21 cellular contexts compared by ENCODE assay signal in genomic region chr7:143247372-143247771, GRCh38. TPM values are rescaled to one million over a fixed set of nuclear protein-coding genes. Genes with fewer than 3 reads are reported as not detected.
DNase-seq lines count a peak whose midpoint lies in the region; ATAC-seq lines count a peak whose summit lies in the region.
"Had no signal": no experiment of that assay in that cellular context is flagged by ENCODE, and none has a peak within 500 bp of the region (broad histone marks: within the 10 kb centered on the region; RNA-seq: fewer than 3 reads in every experiment).

No MANE protein-coding gene starts in this region.

- H3K27ac Mint-ChIP-seq in T-helper 2 cell treated with Interferon-gamma antibody and Interleukin-4, amounts not matched to agents 5 μg/mL and 100 μg/mL, for 36 hours = peak overlapping the region; percentile 60
- peak overlapping the region; percentile 80 for H3K27ac Mint-ChIP-seq in activated naive CD8-positive, alpha-beta T cell
- H3K27ac Mint-ChIP-seq in activated naive CD8-positive, alpha-beta T cell treated with anti-CD3 and anti-CD28 coated beads for 36 hours = no peak overlapping the region
- peak overlapping the region; percentile 54 for H3K27ac Mint-ChIP-seq in dendritic cell treated with granulocyte-macrophage colony-stimulating factor and Interleukin-4, amounts not matched to agents 40 ng/mL and 50 ng/mL, for 4 days

- H3K27me3 Mint-ChIP-seq in T-helper 2 cell treated with Interferon-gamma antibody and Interleukin-4, amounts not matched to agents 5 μg/mL and 100 μg/mL, for 36 hours (ENCODE audit: low read depth) = no peaks in the 10 kb centered on the region
- H3K27me3 Mint-ChIP-seq in activated naive CD8-positive, alpha-beta T cell = no peaks in the 10 kb centered on the region
- no peaks in the 10 kb centered on the region for H3K27me3 Mint-ChIP-seq in activated naive CD8-positive, alpha-beta T cell treated with anti-CD3 and anti-CD28 coated beads for 36 hours
- H3K27me3 Mint-ChIP-seq in dendritic cell treated with granulocyte-macrophage colony-stimulating factor and Interleukin-4, amounts not matched to agents 40 ng/mL and 50 ng/mL, for 4 days = no peaks in the 10 kb centered on the region

- H3K4me3 Mint-ChIP-seq in T-helper 2 cell treated with Interferon-gamma antibody and Interleukin-4, amounts not matched to agents 5 μg/mL and 100 μg/mL, for 36 hours = no peak overlapping the region
- H3K4me3 Mint-ChIP-seq in activated naive CD8-positive, alpha-beta T cell = no peak overlapping the region
- H3K4me3 Mint-ChIP-seq in activated naive CD8-positive, alpha-beta T cell treated with anti-CD3 and anti-CD28 coated beads for 36 hours = no peak overlapping the region
- H3K4me3 Mint-ChIP-seq in dendritic cell treated with granulocyte-macrophage colony-stimulating factor and Interleukin-4, amounts not matched to agents 40 ng/mL and 50 ng/mL, for 4 days = no peak overlapping the region

- H3K9me3 Mint-ChIP-seq in T-helper 2 cell treated with Interferon-gamma antibody and Interleukin-4, amounts not matched to agents 5 μg/mL and 100 μg/mL, for 36 hours = peaks cover 45% of the 10 kb centered on the region
- H3K9me3 Mint-ChIP-seq in activated naive CD8-positive, alpha-beta T cell (ENCODE audit: low read depth) = peaks cover 5% of the 10 kb centered on the region
- peaks cover 14% of the 10 kb centered on the region for H3K9me3 Mint-ChIP-seq in activated naive CD8-positive, alpha-beta T cell treated with anti-CD3 and anti-CD28 coated beads for 36 hours
- no peaks in the 10 kb centered on the region for H3K9me3 Mint-ChIP-seq in dendritic cell treated with granulocyte-macrophage colony-stimulating factor and Interleukin-4, amounts not matched to agents 40 ng/mL and 50 ng/mL, for 4 days

- peaks cover 79% of the 10 kb centered on the region for H3K4me1 Mint-ChIP-seq in T-helper 2 cell treated with Interferon-gamma antibody and Interleukin-4, amounts not matched to agents 5 μg/mL and 100 μg/mL, for 36 hours (ENCODE audit: low read depth)
- H3K4me1 Mint-ChIP-seq in activated naive CD8-positive, alpha-beta T cell (ENCODE audit: low read depth) = peaks cover 82% of the 10 kb centered on the region
- peaks cover 64% of the 10 kb centered on the region for H3K4me1 Mint-ChIP-seq in activated naive CD8-positive, alpha-beta T cell treated with anti-CD3 and anti-CD28 coated beads for 36 hours
- H3K4me1 Mint-ChIP-seq in dendritic cell treated with granulocyte-macrophage colony-stimulating factor and Interleukin-4, amounts not matched to agents 40 ng/mL and 50 ng/mL, for 4 days (ENCODE audit: low read depth) = peaks cover 87% of the 10 kb centered on the region

- intact Hi-C loops in dendritic cell treated with granulocyte-macrophage colony-stimulating factor and Interleukin-4, amounts not matched to agents 40 ng/mL and 50 ng/mL, for 4 days (cut with micrococcal nuclease) = no loop called here

- no peak for DNase-seq in T-helper 2 cell treated with Interferon-gamma antibody and Interleukin-4, amounts not matched to agents 5 μg/mL and 100 μg/mL, for 36 hours (ENCODE audit: low spot score)
- DNase-seq in T-helper 2 cell (no peak), RPMI8226 (no peak)
- no peak for DNase-seq in activated naive CD8-positive, alpha-beta T cell treated with anti-CD3 and anti-CD28 coated beads for 36 hours
- no peak for DNase-seq in activated CD4-positive, CD25-positive, alpha-beta regulatory T cell (lab: John Stamatoyannopoulos, UW)
- DNase-seq: AML-193, COR-L47, GF-D8, H7, Kasumi-1, MG63, NCI-H1048, NCI-H1436 treated with DMSO at 0.1 percent for 48 hours, NCI-H2029, NCI-H345, NCI-H524 treated with DMSO at 0.1 percent for 48 hours, SIG-M5 had no signal

- peaks cover 48% of the 10 kb centered on the region for H3K36me3 Mint-ChIP-seq in T-helper 2 cell treated with Interferon-gamma antibody and Interleukin-4, amounts not matched to agents 5 μg/mL and 100 μg/mL, for 36 hours (ENCODE audit: low read depth)
- peaks cover 8% of the 10 kb centered on the region for H3K36me3 Mint-ChIP-seq in activated naive CD8-positive, alpha-beta T cell
- peaks cover 12% of the 10 kb centered on the region for H3K36me3 Mint-ChIP-seq in activated naive CD8-positive, alpha-beta T cell treated with anti-CD3 and anti-CD28 coated beads for 36 hours
- peaks cover 6% of the 10 kb centered on the region for H3K36me3 Mint-ChIP-seq in dendritic cell treated with granulocyte-macrophage colony-stimulating factor and Interleukin-4, amounts not matched to agents 40 ng/mL and 50 ng/mL, for 4 days (ENCODE audit: low read depth)

- ATAC-seq in HG02798 (IDR thresholded peaks at IDR 0.05; ENCODE audit: poor library complexity, unreplicated experiment) = no peak

RNA-seq across cellular contexts. Expression of gene GSTK1, which starts 15.9 kb away (rescaled TPM):
- total RNA-seq in activated naive CD8-positive, alpha-beta T cell treated with anti-CD3 and anti-CD28 coated beads for 36 hours = 100 to 1,000 TPM; 136 to 137 TPM

RNA-seq across cellular contexts. Expression of gene TAS2R40, which starts 25.5 kb away (rescaled TPM):
- not detected for total RNA-seq in activated naive CD8-positive, alpha-beta T cell treated with anti-CD3 and anti-CD28 coated beads for 36 hours
- total RNA-seq: Daoy, H7 had no signal

RNA-seq across cellular contexts. Expression of gene TMEM139, which starts 37.4 kb away (rescaled TPM):
- total RNA-seq in activated naive CD8-positive, alpha-beta T cell treated with anti-CD3 and anti-CD28 coated beads for 36 hours = 1 to 10 TPM; 2.3 to 2.7 TPM
- total RNA-seq: Daoy had no signal

RNA-seq across cellular contexts. Expression of gene CASP2, which starts 40.8 kb away (rescaled TPM):
- 10 to 100 TPM; 71.8 to 79.7 TPM for total RNA-seq in activated naive CD8-positive, alpha-beta T cell treated with anti-CD3 and anti-CD28 coated beads for 36 hours
